ENCODE assay signal across 20 cellular contexts in the genomic region with DNA sequence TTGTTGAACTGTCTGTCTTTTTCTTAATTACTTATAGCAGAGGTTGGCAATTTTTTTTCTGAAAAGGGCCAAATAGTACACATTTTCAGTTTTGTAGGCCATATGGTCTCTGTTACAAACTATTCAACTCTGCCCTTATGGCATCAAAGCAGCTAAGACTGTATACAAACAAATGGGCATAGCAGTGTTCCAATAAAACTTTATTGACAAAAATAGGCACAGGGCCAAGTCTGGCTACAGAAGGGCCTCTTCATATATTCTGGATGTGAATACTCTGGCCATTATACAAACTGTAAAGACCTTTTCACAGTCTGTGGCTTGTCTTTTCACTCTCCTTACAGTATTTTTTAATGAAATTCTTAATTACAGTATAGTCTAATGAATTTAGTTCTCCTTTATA.
A peak's percentile ranks its signal among the peaks of the same experiment; 100 is the strongest.
DNase-seq lines count a peak whose midpoint lies in the region; ATAC-seq and TF ChIP-seq lines count a peak whose summit lies in the region.
"Had no signal": no experiment of that assay in that cellular context is flagged by ENCODE, and none has a peak within 500 bp of the region (broad histone marks: within the 10 kb centered on the region; RNA-seq: fewer than 3 reads in every experiment).

No MANE protein-coding gene starts in this region.

- POLR2A ChIA-PET in naive thymus-derived CD8-positive, alpha-beta T cell (lab: Charles Lee), result no interaction called here

- TF ChIP-seq EP300 in suprapubic skin (IDR thresholded peaks at IDR 0.05), result no peak

- peaks cover 6 to 24% (median 17%) of the 10 kb centered on the region in 4 donors for H3K4me1 Mint-ChIP-seq in CD4-positive, CD25-positive, alpha-beta regulatory T cell
- H3K4me1 Mint-ChIP-seq in naive thymus-derived CD8-positive, alpha-beta T cell, result peaks cover 26 to 38% (median 30%) of the 10 kb centered on the region in 4 donors

- no peaks in the 10 kb centered on the region for H3K4me1 ChIP-seq in CD4-positive, CD25-positive, alpha-beta regulatory T cell (ENCODE audit: control insufficient read depth, insufficient read depth, low read length, poor library complexity, severe bottlenecking)
- H3K4me1 ChIP-seq in suprapubic skin (peaks cover 12% of the 10 kb centered on the region), thyroid gland (peaks cover 12 to 20% of the 10 kb centered on the region in 2 donors)

- no peaks in the 10 kb centered on the region for H3K9me3 ChIP-seq in CD4-positive, CD25-positive, alpha-beta regulatory T cell (ENCODE audit: control insufficient read depth in 2 of 2, low read length in 2 of 2)
- H3K9me3 ChIP-seq in suprapubic skin (no peaks in the 10 kb centered on the region), thyroid gland (no peaks in the 10 kb centered on the region)
- H3K9me3 ChIP-seq: SJSA1 had no signal

- DNase-seq in DMS 273 (lab: John Stamatoyannopoulos, UW; ENCODE audit: unreplicated experiment), result peak; percentile 18
- DNase-seq in DMS 273 treated with DMSO at 0.1 percent for 48 hours (lab: John Stamatoyannopoulos, UW), result no peak
- no peak for DNase-seq in CD4-positive, CD25-positive, alpha-beta regulatory T cell
- DNase-seq in NAMALWA (ENCODE audit: low spot score), result peak; percentile 43
- no peak for DNase-seq in naive thymus-derived CD8-positive, alpha-beta T cell
- no peak for DNase-seq in sciatic nerve (ENCODE audit: low spot score)
- DNase-seq in suprapubic skin (ENCODE audit: low spot score in 2 of 2), result no peak
- DNase-seq in thyroid gland, result no peak
- DNase-seq: NCI-H1092, NCI-H1417 treated with DMSO at 0.1 percent for 48 hours, NCI-H1694 treated with DMSO at 0.1 percent for 48 hours, NCI-H2081, NCI-H2227 treated with DMSO at 0.1 percent for 48 hours, NCI-H526 treated with DMSO at 0.1 percent for 48 hours, Right ventricle myocardium superior had no signal

- H3K36me3 Mint-ChIP-seq in CD4-positive, CD25-positive, alpha-beta regulatory T cell, result peaks cover 52% of the 10 kb centered on the region
- H3K36me3 Mint-ChIP-seq in naive thymus-derived CD8-positive, alpha-beta T cell, result peaks cover 0 to 84% (median 16%) of the 10 kb centered on the region in 3 donors

- TF ChIP-seq POLR2A in suprapubic skin (IDR thresholded peaks at IDR 0.05) (no peak), thyroid gland (IDR thresholded peaks at IDR 0.05) (no peak)

- H3K27me3 ChIP-seq in CD4-positive, CD25-positive, alpha-beta regulatory T cell (ENCODE audit: control insufficient read depth, insufficient read depth, low read length), result no peaks in the 10 kb centered on the region
- no peaks in the 10 kb centered on the region for H3K27me3 ChIP-seq in suprapubic skin
- no peaks in the 10 kb centered on the region for H3K27me3 ChIP-seq in thyroid gland
- H3K27me3 ChIP-seq: SJSA1 had no signal

- no peak for ATAC-seq in CD4-positive, CD25-positive, alpha-beta regulatory T cell (ENCODE audit: low read depth in 2 of 2)
- no peak for ATAC-seq in naive thymus-derived CD8-positive, alpha-beta T cell
- no peak for ATAC-seq in sciatic nerve

- H3K27ac ChIP-seq in CD4-positive, CD25-positive, alpha-beta regulatory T cell (ENCODE audit: insufficient read depth, low read length, poor library complexity, severe bottlenecking), result no peak overlapping the region
- H3K27ac ChIP-seq in suprapubic skin (no peak overlapping the region), thyroid gland (no peak overlapping the region)
- H3K27ac ChIP-seq: 22Rv1, C4-2B, KMS-11, SJSA1 had no signal

- no peaks in the 10 kb centered on the region for H3K27me3 Mint-ChIP-seq in CD4-positive, CD25-positive, alpha-beta regulatory T cell
- H3K27me3 Mint-ChIP-seq in naive thymus-derived CD8-positive, alpha-beta T cell, result no peaks in the 10 kb centered on the region
- H3K27me3 Mint-ChIP-seq: B cell had no signal

- H3K4me3 Mint-ChIP-seq in CD4-positive, CD25-positive, alpha-beta regulatory T cell, result no peak overlapping the region
- H3K4me3 Mint-ChIP-seq in naive thymus-derived CD8-positive, alpha-beta T cell, result no peak overlapping the region
- H3K4me3 Mint-ChIP-seq: B cell had no signal

- peaks cover 89% of the 10 kb centered on the region for H3K36me3 ChIP-seq in CD4-positive, CD25-positive, alpha-beta regulatory T cell (ENCODE audit: control insufficient read depth, insufficient read depth, low read length)
- H3K36me3 ChIP-seq in suprapubic skin (peaks cover 3% of the 10 kb centered on the region), thyroid gland (no peaks in the 10 kb centered on the region)

- intact Hi-C loops in sciatic nerve (cut with DNase I), result no loop called here
- intact Hi-C loops in thyroid gland (cut with DNase I), result no loop called here

- no peaks in the 10 kb centered on the region for H3K9me3 Mint-ChIP-seq in CD4-positive, CD25-positive, alpha-beta regulatory T cell
- H3K9me3 Mint-ChIP-seq in naive thymus-derived CD8-positive, alpha-beta T cell, result no peaks in the 10 kb centered on the region

- peak overlapping the region in 2 of 3 donors; percentile 12 to 41 for H3K27ac Mint-ChIP-seq in CD4-positive, CD25-positive, alpha-beta regulatory T cell
- peak overlapping the region in 6 of 10 donors; percentile 3 to 83 (median 28) for H3K27ac Mint-ChIP-seq in naive thymus-derived CD8-positive, alpha-beta T cell
- H3K27ac Mint-ChIP-seq: B cell had no signal

- TF ChIP-seq CTCF in suprapubic skin (IDR thresholded peaks at IDR 0.05), result no peak
- TF ChIP-seq CTCF in thyroid gland (IDR thresholded peaks at IDR 0.05), result no peak

- no peak overlapping the region for H3K4me3 ChIP-seq in CD4-positive, CD25-positive, alpha-beta regulatory T cell (ENCODE audit: low read depth, low read length)
- H3K4me3 ChIP-seq in suprapubic skin (no peak overlapping the region), thyroid gland (replicated peaks in 1 of 3) (no peak overlapping the region)
- H3K4me3 ChIP-seq: SJSA1 had no signal

Comparison
In these comparisons a context has a peak if more than half of its experiments do, and no peak if none do; other contexts are left out.
1. DNase-seq: peak in DMS 273 (single experiment) and NAMALWA (single experiment); none in DMS 273 treated with DMSO at 0.1 percent for 48 hours (single experiment), CD4-positive, CD25-positive, alpha-beta regulatory T cell (0 of 3), naive thymus-derived CD8-positive, alpha-beta T cell (0 of 10), sciatic nerve (single experiment), suprapubic skin (0 of 2) and thyroid gland (0 of 2).